In genomic region chr16:19187961-19188360, GRCh38 we compare ENCODE assay signal across 8 cellular contexts. TPM values are rescaled to one million over a fixed set of nuclear protein-coding genes. Genes with fewer than 3 reads are reported as not detected.
"Had no signal": no experiment of that assay in that cellular context is flagged by ENCODE, and none has a peak within 500 bp of the region (broad histone marks: within the 10 kb centered on the region; RNA-seq: fewer than 3 reads in every experiment).

No MANE protein-coding gene starts in this region.

RNA-seq across cellular contexts. Expression of gene SYT17, which starts 19.9 kb away (rescaled TPM):
- total RNA-seq: activated CD4-positive, alpha-beta memory T cell treated with anti-CD3 and anti-CD28 coated beads, Interleukin-2, amount 10 ng/mL, durations not matched to agents 7 days and 5 days; activated CD4-positive, alpha-beta T cell treated with anti-CD3 and anti-CD28 coated beads for 36 hours; activated CD4-positive, alpha-beta T cell treated with anti-CD3 and anti-CD28 coated beads, Interleukin-2, amount 10 ng/mL, durations not matched to agents 7 days and 5 days; activated CD8-positive, alpha-beta memory T cell treated with anti-CD3 and anti-CD28 coated beads for 36 hours; activated CD8-positive, alpha-beta memory T cell treated with anti-CD3 and anti-CD28 coated beads, Interleukin-2, amount 10 ng/mL, durations not matched to agents 7 days and 5 days; activated CD8-positive, alpha-beta T cell treated with anti-CD3 and anti-CD28 coated beads, Interleukin-2, amount 10 ng/mL, durations not matched to agents 7 days and 5 days; T-helper 1 cell treated with Interleukin-12 subunit alpha and Interleukin-12 subunit beta and Interleukin-4 antibody, amounts not matched to agents 30 ng/mL and 1 ng/mL, for 36 hours; T-helper 2 cell treated with Interferon-gamma antibody and Interleukin-4, amounts not matched to agents 100 ng/mL and 5 ng/mL, for 36 hours had no signal
